26 cellular contexts compared by ENCODE assay signal in the genomic region with DNA sequence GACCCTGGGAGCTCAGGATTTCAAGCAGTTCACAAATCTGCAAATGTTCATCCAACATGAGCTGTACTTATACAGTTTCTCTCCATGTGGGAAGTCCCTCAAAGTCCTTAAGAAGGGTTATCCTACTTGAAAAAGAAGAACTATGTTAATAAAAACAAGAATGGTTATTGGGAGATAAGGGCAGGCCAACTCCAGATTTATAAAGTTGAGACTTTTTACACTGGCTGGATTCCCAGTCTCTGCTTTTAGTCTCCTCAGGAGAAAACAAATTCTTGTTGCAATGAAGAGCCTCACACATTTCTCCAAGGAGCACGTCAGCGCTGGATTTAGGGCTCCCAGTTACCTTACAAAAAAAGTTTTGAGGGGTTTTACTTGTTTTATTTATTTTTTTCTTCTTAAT. TPM values are rescaled to one million over a fixed set of nuclear protein-coding genes. Genes with fewer than 3 reads are reported as not detected.
A peak's percentile ranks its signal among the peaks of the same experiment; 100 is the strongest.
DNase-seq lines count a peak whose midpoint lies in the region; ATAC-seq, FAIRE-seq and TF ChIP-seq lines count a peak whose summit lies in the region.
"Had no signal": no experiment of that assay in that cellular context is flagged by ENCODE, and none has a peak within 500 bp of the region (broad histone marks: within the 10 kb centered on the region; RNA-seq: fewer than 3 reads in every experiment).

No MANE protein-coding gene starts in this region.

- H3K36me3 Mint-ChIP-seq in activated CD8-positive, alpha-beta T cell treated with anti-CD3 and anti-CD28 coated beads for 36 hours (ENCODE audit: low read depth), result peaks cover 51% of the 10 kb centered on the region
- H3K36me3 Mint-ChIP-seq in activated CD8-positive, alpha-beta T cell treated with anti-CD3 and anti-CD28 coated beads, Interleukin-2, amount 10 ng/mL, durations not matched to agents 7 days and 5 days (ENCODE audit: low read depth), result peaks cover 60% of the 10 kb centered on the region
- peaks cover 88% of the 10 kb centered on the region for H3K36me3 Mint-ChIP-seq in activated T-helper 17 cell treated with anti-CD3 and anti-CD28 coated beads, Interleukin-2, amount 50 U/mL, for 72 hours (ENCODE audit: low read depth)

- peak; percentile 68 for FAIRE-seq in endometrium (lab: Jason Lieb, UNC)

- H3K36me3 ChIP-seq in body of pancreas (replicated peaks in 1 of 2; ENCODE audit: insufficient read depth in 1 of 2, low read depth in 2 of 2), result peaks cover 6 to 16% of the 10 kb centered on the region in 2 donors

- H3K27ac ChIP-seq in body of pancreas, result no peak overlapping the region
- H3K27ac ChIP-seq: GM23248, RWPE1, VCaP had no signal

- no peak overlapping the region for H3K4me3 ChIP-seq in body of pancreas
- H3K4me3 ChIP-seq: dorsolateral prefrontal cortex, GM23248, heart left ventricle, smooth muscle cell, testis had no signal

- intact Hi-C loops in activated CD8-positive, alpha-beta T cell treated with anti-CD3 and anti-CD28 coated beads for 36 hours (cut with micrococcal nuclease), result no loop called here
- intact Hi-C loops in body of pancreas (cut with DNase I), result no loop called here

- CTCF ChIA-PET in activated CD8-positive, alpha-beta T cell treated with anti-CD3 and anti-CD28 coated beads for 36 hours (lab: Charles Lee), result no interaction called here
- CTCF ChIA-PET in activated CD8-positive, alpha-beta T cell treated with anti-CD3 and anti-CD28 coated beads, Interleukin-2, amount 10 ng/mL, durations not matched to agents 7 days and 5 days (lab: Charles Lee), result interaction anchor here (0.7 kb wide), 1 partner anchor 427 kb away, joined by 3 read pairs; no protein-coding TSS in a partner anchor

- no peaks in the 10 kb centered on the region for H3K27me3 ChIP-seq in body of pancreas
- H3K27me3 ChIP-seq: dorsolateral prefrontal cortex, heart left ventricle, testis had no signal

- H3K9me3 Mint-ChIP-seq in activated CD8-positive, alpha-beta T cell treated with anti-CD3 and anti-CD28 coated beads for 36 hours, result no peaks in the 10 kb centered on the region
- no peaks in the 10 kb centered on the region for H3K9me3 Mint-ChIP-seq in activated CD8-positive, alpha-beta T cell treated with anti-CD3 and anti-CD28 coated beads, Interleukin-2, amount 10 ng/mL, durations not matched to agents 7 days and 5 days (ENCODE audit: insufficient read depth)
- no peaks in the 10 kb centered on the region for H3K9me3 Mint-ChIP-seq in activated T-helper 17 cell treated with anti-CD3 and anti-CD28 coated beads, Interleukin-2, amount 50 U/mL, for 72 hours
- H3K9me3 Mint-ChIP-seq: activated CD4-positive, alpha-beta T cell treated with anti-CD3 and anti-CD28 coated beads, Interleukin-2, amount 10 ng/mL, durations not matched to agents 7 days and 5 days; CD8-positive, alpha-beta memory T cell; HFFc6 had no signal

- 87 to 92% methylated on average over 2 of the region's 2 CpGs for WGBS in body of pancreas, 2 donors

- peaks cover 37% of the 10 kb centered on the region for H3K4me1 Mint-ChIP-seq in activated CD8-positive, alpha-beta T cell treated with anti-CD3 and anti-CD28 coated beads for 36 hours (ENCODE audit: low read depth)
- peaks cover 28% of the 10 kb centered on the region for H3K4me1 Mint-ChIP-seq in activated CD8-positive, alpha-beta T cell treated with anti-CD3 and anti-CD28 coated beads, Interleukin-2, amount 10 ng/mL, durations not matched to agents 7 days and 5 days (ENCODE audit: low read depth)
- peaks cover 16% of the 10 kb centered on the region for H3K4me1 Mint-ChIP-seq in activated T-helper 17 cell treated with anti-CD3 and anti-CD28 coated beads, Interleukin-2, amount 50 U/mL, for 72 hours

- TF ChIP-seq POLR2A in body of pancreas (IDR thresholded peaks at IDR 0.05), result no peak

- H3K27me3 Mint-ChIP-seq in activated CD8-positive, alpha-beta T cell treated with anti-CD3 and anti-CD28 coated beads for 36 hours, result no peaks in the 10 kb centered on the region
- peaks cover 10% of the 10 kb centered on the region for H3K27me3 Mint-ChIP-seq in activated CD8-positive, alpha-beta T cell treated with anti-CD3 and anti-CD28 coated beads, Interleukin-2, amount 10 ng/mL, durations not matched to agents 7 days and 5 days (ENCODE audit: low read depth)
- no peaks in the 10 kb centered on the region for H3K27me3 Mint-ChIP-seq in activated T-helper 17 cell treated with anti-CD3 and anti-CD28 coated beads, Interleukin-2, amount 50 U/mL, for 72 hours

- H3K4me3 Mint-ChIP-seq in activated CD8-positive, alpha-beta T cell treated with anti-CD3 and anti-CD28 coated beads for 36 hours, result no peak overlapping the region
- no peak overlapping the region for H3K4me3 Mint-ChIP-seq in activated CD8-positive, alpha-beta T cell treated with anti-CD3 and anti-CD28 coated beads, Interleukin-2, amount 10 ng/mL, durations not matched to agents 7 days and 5 days
- H3K4me3 Mint-ChIP-seq in activated T-helper 17 cell treated with anti-CD3 and anti-CD28 coated beads, Interleukin-2, amount 50 U/mL, for 72 hours, result peak overlapping the region; percentile 78
- H3K4me3 Mint-ChIP-seq: HFFc6 had no signal

- TF ChIP-seq CTCF in activated CD8-positive, alpha-beta T cell treated with anti-CD3 and anti-CD28 coated beads for 36 hours (IDR thresholded peaks at IDR 0.05), result no peak
- no peak for TF ChIP-seq CTCF in body of pancreas (IDR thresholded peaks at IDR 0.05)

- ATAC-seq in activated CD8-positive, alpha-beta T cell treated with anti-CD3 and anti-CD28 coated beads for 36 hours, result no peak
- no peak for ATAC-seq in activated CD8-positive, alpha-beta T cell treated with anti-CD3 and anti-CD28 coated beads, Interleukin-2, amount 10 ng/mL, durations not matched to agents 7 days and 5 days
- ATAC-seq in activated T-helper 17 cell treated with anti-CD3 and anti-CD28 coated beads, Interleukin-2, amount 50 U/mL, for 72 hours (replicated peaks), result no peak
- no peak for ATAC-seq in body of pancreas
- ATAC-seq in HG03039 (IDR thresholded peaks at IDR 0.05; ENCODE audit: unreplicated experiment), result no peak
- ATAC-seq in GM19397 (IDR thresholded peaks at IDR 0.05; ENCODE audit: unreplicated experiment), result no peak

- POLR2A ChIA-PET in activated CD8-positive, alpha-beta T cell treated with anti-CD3 and anti-CD28 coated beads for 36 hours (lab: Charles Lee), result interaction anchor here (1.1 kb wide), 1 partner anchor 8 kb away, joined by 5 read pairs; no protein-coding TSS in a partner anchor
- POLR2A ChIA-PET in activated CD8-positive, alpha-beta T cell treated with anti-CD3 and anti-CD28 coated beads, Interleukin-2, amount 10 ng/mL, durations not matched to agents 7 days and 5 days (lab: Charles Lee), result no interaction called here

- no peak for DNase-seq in activated CD8-positive, alpha-beta T cell treated with anti-CD3 and anti-CD28 coated beads for 36 hours
- no peak for DNase-seq in activated CD8-positive, alpha-beta T cell treated with anti-CD3 and anti-CD28 coated beads, Interleukin-2, amount 10 ng/mL, durations not matched to agents 7 days and 5 days
- peak; percentile 31 for DNase-seq in ureter (ENCODE audit: low spot score)
- no peak for DNase-seq in body of pancreas
- DNase-seq: 8988T; activated CD4-positive, alpha-beta T cell treated with anti-CD3 and anti-CD28 coated beads, Interleukin-2, amount 10 ng/mL, durations not matched to agents 7 days and 5 days; activated effector memory CD4-positive, alpha-beta T cell treated with anti-CD3 and anti-CD28 coated beads, Interleukin-2, amount 50 U/mL, for 16 hours; CD8-positive, alpha-beta memory T cell; dorsolateral prefrontal cortex; GM23248; heart left ventricle; HFFc6; mesenchymal stem cell; NCI-H2029 treated with DMSO at 0.1 percent for 48 hours; NCI-H2227 treated with DMSO at 0.1 percent for 48 hours; retina; SK-N-SH; T-helper 2 cell; testis had no signal

- no peaks in the 10 kb centered on the region for H3K9me3 ChIP-seq in body of pancreas
- H3K9me3 ChIP-seq: heart left ventricle, SK-N-SH, testis had no signal

- no peaks in the 10 kb centered on the region for H3K4me1 ChIP-seq in body of pancreas
- H3K4me1 ChIP-seq: testis had no signal

- peak overlapping the region; percentile 89 for H3K27ac Mint-ChIP-seq in activated CD8-positive, alpha-beta T cell treated with anti-CD3 and anti-CD28 coated beads for 36 hours
- no peak overlapping the region for H3K27ac Mint-ChIP-seq in activated CD8-positive, alpha-beta T cell treated with anti-CD3 and anti-CD28 coated beads, Interleukin-2, amount 10 ng/mL, durations not matched to agents 7 days and 5 days
- H3K27ac Mint-ChIP-seq in activated T-helper 17 cell treated with anti-CD3 and anti-CD28 coated beads, Interleukin-2, amount 50 U/mL, for 72 hours, result peak overlapping the region; percentile 91
- H3K27ac Mint-ChIP-seq: HFFc6 had no signal

RNA-seq across cellular contexts. Expression of gene CTTN, which starts 34.1 kb away (rescaled TPM):
- 1 to 10 TPM; 8.6 to 9.9 TPM for total RNA-seq in activated CD8-positive, alpha-beta T cell treated with anti-CD3 and anti-CD28 coated beads for 36 hours
- not detected for total RNA-seq in activated CD8-positive, alpha-beta T cell treated with anti-CD3 and anti-CD28 coated beads, Interleukin-2, amount 10 ng/mL, durations not matched to agents 7 days and 5 days
- 10 to 100 TPM in 1 of 2 donors, 1 to 10 TPM in 1; 8.7 to 36.1 TPM for total RNA-seq in activated T-helper 17 cell treated with anti-CD3 and anti-CD28 coated beads, Interleukin-2, amount 50 U/mL, for 72 hours
- total RNA-seq in ureter (371 TPM), body of pancreas (100 to 1,000 TPM; 126 to 197 TPM)

Comparison
In these comparisons a context has a peak if more than half of its experiments do, and no peak if none do; other contexts are left out.
1. RNA of gene CTTN, which starts 34.1 kb away (total RNA-seq): 371 TPM in ureter (single experiment), 126 to 197 TPM in body of pancreas, 8.7 to 36.1 TPM in activated T-helper 17 cell treated with anti-CD3 and anti-CD28 coated beads, Interleukin-2, amount 50 U/mL, for 72 hours and 8.6 to 9.9 TPM in activated CD8-positive, alpha-beta T cell treated with anti-CD3 and anti-CD28 coated beads for 36 hours; not detected in activated CD8-positive, alpha-beta T cell treated with anti-CD3 and anti-CD28 coated beads, Interleukin-2, amount 10 ng/mL, durations not matched to agents 7 days and 5 days; every median in the first group is over 4 times any median in the second.